ENCODE assay signal across 15 cellular contexts in genomic region chr5:79853676-79854418, GRCh38.
A peak's percentile ranks its signal among the peaks of the same experiment; 100 is the strongest.
DNase-seq lines count a peak whose midpoint lies in the region; TF ChIP-seq lines count a peak whose summit lies in the region.
"Had no signal": no experiment of that assay in that cellular context is flagged by ENCODE, and none has a peak within 500 bp of the region (broad histone marks: within the 10 kb centered on the region; RNA-seq: fewer than 3 reads in every experiment).

No MANE protein-coding gene starts in this region.

- H3K4me3 Mint-ChIP-seq in activated CD4-positive, alpha-beta T cell treated with anti-CD3 and anti-CD28 coated beads, Interleukin-2, amount 10 ng/mL, durations not matched to agents 7 days and 5 days: no peak overlapping the region
- H3K4me3 Mint-ChIP-seq in activated T-helper 1 cell treated with anti-CD3 and anti-CD28 coated beads, Interleukin-12 subunit alpha, Interleukin-12 subunit beta, Interleukin-2, Interleukin-4 antibody, amounts not matched to agents 30 ng/mL and 10 ng/mL and 1 ng/mL, durations not matched to agents 14 hours and 24 hours and 36 hours: no peak overlapping the region
- H3K4me3 Mint-ChIP-seq: T-cell had no signal

- H3K9me3 Mint-ChIP-seq in activated CD4-positive, alpha-beta T cell treated with anti-CD3 and anti-CD28 coated beads, Interleukin-2, amount 10 ng/mL, durations not matched to agents 7 days and 5 days: no peaks in the 10 kb centered on the region
- no peaks in the 10 kb centered on the region for H3K9me3 Mint-ChIP-seq in activated T-helper 1 cell treated with anti-CD3 and anti-CD28 coated beads, Interleukin-12 subunit alpha, Interleukin-12 subunit beta, Interleukin-2, Interleukin-4 antibody, amounts not matched to agents 30 ng/mL and 10 ng/mL and 1 ng/mL, durations not matched to agents 14 hours and 24 hours and 36 hours
- H3K9me3 Mint-ChIP-seq: T-cell had no signal

- TF ChIP-seq EP300 in esophagus muscularis mucosa (IDR thresholded peaks at IDR 0.05): no peak

- peaks cover 0 to 14% (median 13%) of the 10 kb centered on the region in 4 donors for H3K4me1 ChIP-seq in esophagus muscularis mucosa

- H3K27ac ChIP-seq in coronary artery: no peak overlapping the region
- H3K27ac ChIP-seq in esophagus muscularis mucosa (replicated peaks in 1 of 4): no peak overlapping the region

- no peak overlapping the region for H3K4me3 ChIP-seq in coronary artery
- no peak overlapping the region for H3K4me3 ChIP-seq in esophagus muscularis mucosa

- H3K36me3 Mint-ChIP-seq in activated CD4-positive, alpha-beta T cell treated with anti-CD3 and anti-CD28 coated beads, Interleukin-2, amount 10 ng/mL, durations not matched to agents 7 days and 5 days (ENCODE audit: low read depth): no peaks in the 10 kb centered on the region
- H3K36me3 Mint-ChIP-seq in activated T-helper 1 cell treated with anti-CD3 and anti-CD28 coated beads, Interleukin-12 subunit alpha, Interleukin-12 subunit beta, Interleukin-2, Interleukin-4 antibody, amounts not matched to agents 30 ng/mL and 10 ng/mL and 1 ng/mL, durations not matched to agents 14 hours and 24 hours and 36 hours (ENCODE audit: low read depth): no peaks in the 10 kb centered on the region
- H3K36me3 Mint-ChIP-seq: T-cell had no signal

- POLR2A ChIA-PET in activated CD4-positive, alpha-beta T cell treated with anti-CD3 and anti-CD28 coated beads, Interleukin-2, amount 10 ng/mL, durations not matched to agents 7 days and 5 days (lab: Charles Lee): interaction anchor here (0.6 kb wide), 1 partner anchor 478 kb away, joined by 4 read pairs; no protein-coding TSS in a partner anchor

- H3K4me1 Mint-ChIP-seq in activated CD4-positive, alpha-beta T cell treated with anti-CD3 and anti-CD28 coated beads, Interleukin-2, amount 10 ng/mL, durations not matched to agents 7 days and 5 days: peaks cover under 1% of the 10 kb centered on the region
- no peaks in the 10 kb centered on the region for H3K4me1 Mint-ChIP-seq in activated T-helper 1 cell treated with anti-CD3 and anti-CD28 coated beads, Interleukin-12 subunit alpha, Interleukin-12 subunit beta, Interleukin-2, Interleukin-4 antibody, amounts not matched to agents 30 ng/mL and 10 ng/mL and 1 ng/mL, durations not matched to agents 14 hours and 24 hours and 36 hours (ENCODE audit: low read depth)

- peak; percentile 7 to 26 for DNase-seq in activated CD4-positive, alpha-beta T cell treated with anti-CD3 and anti-CD28 coated beads for 24 hours (ENCODE audit: low read depth in 2 of 2)
- DNase-seq in activated CD4-positive, alpha-beta T cell treated with anti-CD3 and anti-CD28 coated beads, Interleukin-2, amount 10 ng/mL, durations not matched to agents 7 days and 5 days: no peak
- DNase-seq in M059J (ENCODE audit: low read depth) (peak; percentile 59), coronary artery (ENCODE audit: low spot score) (peak; percentile 40), esophagus muscularis mucosa (ENCODE audit: extremely low spot score) (no peak), DMS114 treated with DMSO at 0.1 percent for 48 hours (lab: John Stamatoyannopoulos, UW; ENCODE audit: unreplicated experiment) (no peak)
- DNase-seq in stimulated activated CD4-positive, alpha-beta T cell treated with anti-CD3 and anti-CD28 coated beads, Interleukin-4, amount 100 ng/mL, for 48 hours (ENCODE audit: low read depth in 2 of 2): peak; percentile 23 to 34
- DNase-seq in activated T-helper 1 cell treated with anti-CD3 and anti-CD28 coated beads, Interleukin-12 subunit alpha, Interleukin-12 subunit beta, Interleukin-2, Interleukin-4 antibody, amounts not matched to agents 30 ng/mL and 10 ng/mL and 1 ng/mL, durations not matched to agents 14 hours and 24 hours and 36 hours (ENCODE audit: low spot score): no peak
- DNase-seq: activated effector memory CD4-positive, alpha-beta T cell treated with Interleukin-2 at 50 U/mL for 16 hours; cortex of kidney; midbrain; NCI-H1092 treated with DMSO at 0.1 percent for 48 hours; NCI-H774; substantia nigra had no signal

- peaks cover 7% of the 10 kb centered on the region for H3K27me3 Mint-ChIP-seq in activated CD4-positive, alpha-beta T cell treated with anti-CD3 and anti-CD28 coated beads, Interleukin-2, amount 10 ng/mL, durations not matched to agents 7 days and 5 days
- peaks cover 4% of the 10 kb centered on the region for H3K27me3 Mint-ChIP-seq in activated T-helper 1 cell treated with anti-CD3 and anti-CD28 coated beads, Interleukin-12 subunit alpha, Interleukin-12 subunit beta, Interleukin-2, Interleukin-4 antibody, amounts not matched to agents 30 ng/mL and 10 ng/mL and 1 ng/mL, durations not matched to agents 14 hours and 24 hours and 36 hours (ENCODE audit: insufficient read depth)

- TF ChIP-seq POLR2A in esophagus muscularis mucosa (IDR thresholded peaks at IDR 0.05; ENCODE audit: low read depth): no peak

- H3K27ac Mint-ChIP-seq in activated CD4-positive, alpha-beta T cell treated with anti-CD3 and anti-CD28 coated beads, Interleukin-2, amount 10 ng/mL, durations not matched to agents 7 days and 5 days: no peak overlapping the region
- H3K27ac Mint-ChIP-seq in activated T-helper 1 cell treated with anti-CD3 and anti-CD28 coated beads, Interleukin-12 subunit alpha, Interleukin-12 subunit beta, Interleukin-2, Interleukin-4 antibody, amounts not matched to agents 30 ng/mL and 10 ng/mL and 1 ng/mL, durations not matched to agents 14 hours and 24 hours and 36 hours: no peak overlapping the region
- H3K27ac Mint-ChIP-seq: T-cell had no signal

- 91% methylated on average over 8 of the region's 8 CpGs for whole genome bisulfite sequencing in esophagus muscularis mucosa

- H3K27me3 ChIP-seq in esophagus muscularis mucosa: no peaks in the 10 kb centered on the region

- intact Hi-C loops in esophagus muscularis mucosa (cut with DNase I): loop anchor here (10.0 kb wide), 2 partner anchors 231 to 829 kb away; no protein-coding TSS in a partner anchor
- intact Hi-C loops in activated T-helper 1 cell treated with anti-CD3 and anti-CD28 coated beads, Interleukin-12 subunit alpha, Interleukin-12 subunit beta, Interleukin-2, Interleukin-4 antibody, amounts not matched to agents 30 ng/mL and 10 ng/mL and 1 ng/mL, durations not matched to agents 14 hours and 24 hours and 36 hours (cut with micrococcal nuclease): no loop called here

- no peaks in the 10 kb centered on the region for H3K9me3 ChIP-seq in esophagus muscularis mucosa

- H3K36me3 ChIP-seq in esophagus muscularis mucosa: no peaks in the 10 kb centered on the region

- CTCF ChIA-PET in activated CD4-positive, alpha-beta T cell treated with anti-CD3 and anti-CD28 coated beads, Interleukin-2, amount 10 ng/mL, durations not matched to agents 7 days and 5 days (lab: Charles Lee): interaction anchor here (0.7 to 1.1 kb wide), 2 partner anchors 14 to 299 kb away, joined by 3 read pairs; no protein-coding TSS in a partner anchor

- no peak for TF ChIP-seq CTCF in coronary artery (IDR thresholded peaks at IDR 0.05)
- no peak for TF ChIP-seq CTCF in esophagus muscularis mucosa (IDR thresholded peaks at IDR 0.05)

Comparison
In these comparisons a context has a peak if more than half of its experiments do, and no peak if none do; other contexts are left out.
1. DNase-seq: peak in activated CD4-positive, alpha-beta T cell treated with anti-CD3 and anti-CD28 coated beads for 24 hours (2 of 2), M059J (single experiment), coronary artery (single experiment) and stimulated activated CD4-positive, alpha-beta T cell treated with anti-CD3 and anti-CD28 coated beads, Interleukin-4, amount 100 ng/mL, for 48 hours (2 of 2); none in activated CD4-positive, alpha-beta T cell treated with anti-CD3 and anti-CD28 coated beads, Interleukin-2, amount 10 ng/mL, durations not matched to agents 7 days and 5 days (single experiment), esophagus muscularis mucosa (single experiment), activated T-helper 1 cell treated with anti-CD3 and anti-CD28 coated beads, Interleukin-12 subunit alpha, Interleukin-12 subunit beta, Interleukin-2, Interleukin-4 antibody, amounts not matched to agents 30 ng/mL and 10 ng/mL and 1 ng/mL, durations not matched to agents 14 hours and 24 hours and 36 hours (single experiment) and DMS114 treated with DMSO at 0.1 percent for 48 hours (single experiment).